21 cellular contexts compared by ENCODE assay signal in genomic region chr4:76365636-76366035, GRCh38. TPM values are rescaled to one million over a fixed set of nuclear protein-coding genes. Genes with fewer than 3 reads are reported as not detected.
"Had no signal": no experiment of that assay in that cellular context is flagged by ENCODE, and none has a peak within 500 bp of the region (broad histone marks: within the 10 kb centered on the region; RNA-seq: fewer than 3 reads in every experiment).

No MANE protein-coding gene starts in this region.

- H3K27me3 ChIP-seq: gastroesophageal sphincter, pancreas, testis had no signal

- H3K4me1 ChIP-seq: gastroesophageal sphincter, heart right ventricle, testis, upper lobe of right lung had no signal

- H3K27me3 Mint-ChIP-seq: activated naive CD8-positive, alpha-beta T cell treated with anti-CD3 and anti-CD28 coated beads, Interleukin-2, amount 50 U/mL, for 24 hours had no signal

- FAIRE-seq: endothelial cell of umbilical vein, pancreas had no signal

- H3K4me1 Mint-ChIP-seq: naive B cell; stimulated activated naive CD8-positive, alpha-beta T cell treated with anti-CD3 and anti-CD28 coated beads, Interleukin-15, amount 100 ng/mL, for 72 hours had no signal

- H3K36me3 ChIP-seq: gastroesophageal sphincter, heart right ventricle, pancreas, upper lobe of right lung had no signal

- H3K36me3 Mint-ChIP-seq: naive B cell had no signal

- H3K4me3 ChIP-seq: gastroesophageal sphincter, heart right ventricle, pancreas, testis, upper lobe of right lung had no signal

- H3K27ac ChIP-seq: gastroesophageal sphincter, heart right ventricle, pancreas, testis, upper lobe of right lung had no signal

- DNase-seq: activated CD4-positive, alpha-beta T cell treated with anti-CD3 and anti-CD28 coated beads, Interleukin-2, amount 50 U/mL, for 4 hours; activated CD4-positive, CD25-positive, alpha-beta regulatory T cell treated with anti-CD3 and anti-CD28 coated beads, Interleukin-2, amount 50 U/mL, for 72 hours; activated naive CD4-positive, alpha-beta T cell treated with anti-CD3 and anti-CD28 coated beads for 36 hours; activated naive CD8-positive, alpha-beta T cell treated with anti-CD3 and anti-CD28 coated beads, Interleukin-2, amount 50 U/mL, for 24 hours; activated T-cell treated with anti-CD3 and anti-CD28 coated beads, Interleukin-2, amount 50 U/mL, for 1 hour; central memory CD4-positive, alpha-beta T cell; cortex of kidney; effector CD4-positive, alpha-beta T cell; heart right ventricle; islet precursor cell; naive B cell; pancreas; stimulated activated naive CD8-positive, alpha-beta T cell treated with anti-CD3 and anti-CD28 coated beads, Interleukin-15, amount 100 ng/mL, for 72 hours; testis; upper lobe of right lung had no signal

- H3K27ac Mint-ChIP-seq: activated naive CD4-positive, alpha-beta T cell treated with anti-CD3 and anti-CD28 coated beads for 36 hours; activated naive CD8-positive, alpha-beta T cell treated with anti-CD3 and anti-CD28 coated beads, Interleukin-2, amount 50 U/mL, for 24 hours; activated T-helper 2 cell treated with anti-CD3 and anti-CD28 coated beads, Interferon-gamma antibody, Interleukin-2, Interleukin-4, amounts not matched to agents 10 μg/mL and 5 μg/mL and 100 μg/mL, durations not matched to agents 14 hours and 24 hours and 36 hours; naive B cell had no signal

- ATAC-seq: activated naive CD8-positive, alpha-beta T cell treated with anti-CD3 and anti-CD28 coated beads, Interleukin-2, amount 50 U/mL, for 24 hours; gastroesophageal sphincter; heart right ventricle; left lobe of liver; pancreas; sciatic nerve; stimulated activated naive CD8-positive, alpha-beta T cell treated with anti-CD3 and anti-CD28 coated beads, Interleukin-15, amount 100 ng/mL, for 72 hours; upper lobe of right lung had no signal

- H3K4me3 Mint-ChIP-seq: activated naive CD4-positive, alpha-beta T cell treated with anti-CD3 and anti-CD28 coated beads for 36 hours; activated naive CD8-positive, alpha-beta T cell treated with anti-CD3 and anti-CD28 coated beads, Interleukin-2, amount 50 U/mL, for 24 hours; naive B cell; stimulated activated naive CD8-positive, alpha-beta T cell treated with anti-CD3 and anti-CD28 coated beads, Interleukin-15, amount 100 ng/mL, for 72 hours had no signal

- H3K9me3 ChIP-seq: gastroesophageal sphincter, pancreas, testis, upper lobe of right lung had no signal

RNA-seq across cellular contexts. Expression of gene CCDC158, which starts 55.3 kb away (rescaled TPM):
- total RNA-seq: activated naive CD4-positive, alpha-beta T cell treated with anti-CD3 and anti-CD28 coated beads for 36 hours; activated T-helper 2 cell treated with anti-CD3 and anti-CD28 coated beads, Interferon-gamma antibody, Interleukin-2, Interleukin-4, amounts not matched to agents 10 μg/mL and 5 μg/mL and 100 μg/mL, durations not matched to agents 14 hours and 24 hours and 36 hours; endothelial cell of umbilical vein; mononuclear cell had no signal
- polyA plus RNA-seq: endothelial cell of umbilical vein had no signal

RNA-seq across cellular contexts. Expression of gene STBD1, which starts 59.1 kb away (rescaled TPM):
- total RNA-seq: activated naive CD4-positive, alpha-beta T cell treated with anti-CD3 and anti-CD28 coated beads for 36 hours; mononuclear cell had no signal
